In the genomic region with DNA sequence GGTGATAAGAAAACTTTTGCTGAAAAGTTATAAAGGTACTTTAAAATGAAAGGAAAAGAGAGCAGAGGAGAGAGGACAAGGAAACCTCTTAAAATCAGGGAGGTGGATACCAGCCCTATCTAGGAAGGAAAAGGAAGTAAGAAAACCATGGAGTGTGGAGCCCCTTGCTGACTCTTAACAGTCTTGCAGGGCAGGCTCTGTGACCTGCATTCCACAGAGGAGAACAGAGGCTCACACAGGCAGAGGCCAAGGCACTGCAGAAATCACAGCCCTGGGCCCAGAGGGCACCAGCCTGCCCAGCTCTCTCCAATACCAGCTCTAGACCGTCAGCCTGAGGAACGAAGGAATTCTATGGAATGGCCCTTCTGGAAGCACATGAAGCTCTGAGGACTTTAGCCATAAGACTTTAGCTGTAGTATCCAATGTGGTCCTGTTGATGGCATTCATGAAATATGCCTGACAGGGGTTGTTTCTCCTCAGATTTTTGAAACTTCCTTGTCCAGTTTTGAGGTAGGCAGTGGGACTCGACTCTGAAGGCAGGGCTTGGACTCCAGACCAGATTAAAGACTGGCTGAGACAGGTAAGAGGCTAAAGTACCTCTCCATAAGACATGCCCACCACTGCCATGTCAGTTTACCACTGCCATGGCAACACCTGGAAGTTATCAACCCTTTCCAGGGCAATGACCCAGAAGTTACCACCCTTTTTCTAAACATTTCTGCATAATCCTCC, we compare ENCODE assay signal across 10 cellular contexts.
A peak's percentile ranks its signal among the peaks of the same experiment; 100 is the strongest.
DNase-seq lines count a peak whose midpoint lies in the region; ATAC-seq and TF ChIP-seq lines count a peak whose summit lies in the region.
"Had no signal": no experiment of that assay in that cellular context is flagged by ENCODE, and none has a peak within 500 bp of the region (broad histone marks: within the 10 kb centered on the region; RNA-seq: fewer than 3 reads in every experiment).

No MANE protein-coding gene starts in this region.

- POLR2A ChIA-PET in Panc1 (lab: Charles Lee): interaction anchor here (0.5 kb wide), 1 partner anchor 21 kb away, joined by 3 read pairs; no protein-coding TSS in a partner anchor

- H3K27me3 ChIP-seq in Panc1 (ENCODE audit: control insufficient read depth, insufficient read depth, low read length) (no peaks in the 10 kb centered on the region), esophagus squamous epithelium (no peaks in the 10 kb centered on the region), parathyroid adenoma (ENCODE audit: control insufficient read depth, insufficient read depth, low read length) (no peaks in the 10 kb centered on the region)

- H3K27ac ChIP-seq in Panc1 (ENCODE audit: low read length): peak overlapping the region; percentile 46
- no peak overlapping the region for H3K27ac ChIP-seq in esophagus squamous epithelium
- H3K27ac ChIP-seq in parathyroid adenoma: no peak overlapping the region

- no peak overlapping the region for H3K9ac ChIP-seq in parathyroid adenoma

- intact Hi-C loops in Panc1 (cut with micrococcal nuclease; ENCODE audit: unreplicated experiment) (no loop called here), esophagus squamous epithelium (cut with DNase I) (no loop called here)

- ATAC-seq in Panc1 (peak; percentile 89), GM21737 (IDR thresholded peaks at IDR 0.05; ENCODE audit: unreplicated experiment) (no peak), GM21423 (IDR thresholded peaks at IDR 0.05; ENCODE audit: unreplicated experiment) (no peak)

- H3K36me3 ChIP-seq in Panc1 (ENCODE audit: control insufficient read depth, insufficient read depth, low read length) (no peaks in the 10 kb centered on the region), esophagus squamous epithelium (no peaks in the 10 kb centered on the region), parathyroid adenoma (ENCODE audit: control insufficient read depth, insufficient read depth, low read length) (no peaks in the 10 kb centered on the region)

- TF ChIP-seq POLR2A in esophagus squamous epithelium (IDR thresholded peaks at IDR 0.05): no peak

- CTCF ChIA-PET in Panc1 (lab: Charles Lee): interaction anchor here (0.7 kb wide), 1 partner anchor 257 kb away, joined by 6 read pairs; no protein-coding TSS in a partner anchor

- H3K4me1 ChIP-seq in Panc1 (ENCODE audit: control insufficient read depth, insufficient read depth, low read length) (0 out of 2 replicates have a peak, but pooled peaks cover 7% of the 10 kb centered on the region), esophagus squamous epithelium (peaks cover 3 to 10% (median 7%) of the 10 kb centered on the region in 3 donors), parathyroid adenoma (no peaks in the 10 kb centered on the region)

- no TSS peak for BruUV-seq in Panc1 (replicated peaks; lab: Mats Ljungman, UMichigan)

- 68 to 93% methylated on average over 2 to 3 of the region's 3 CpGs for WGBS in esophagus squamous epithelium, 2 donors

- DNase-seq in GF-D8 (lab: John Stamatoyannopoulos, UW) (peak; percentile 38), Panc1 (ENCODE audit: low read depth, low spot score) (peak; percentile 30), esophagus squamous epithelium (lab: John Stamatoyannopoulos, UW) (no peak), cortex of kidney (lab: John Stamatoyannopoulos, UW) (no peak), NCI-H774 (lab: John Stamatoyannopoulos, UW) (no peak)
- DNase-seq: activated B cell treated with CpG ODN at 0.5 μM for 24 hours, GOT3 had no signal

- H3K9me3 ChIP-seq in Panc1 (ENCODE audit: control insufficient read depth, insufficient read depth, low read depth, low read length): no peaks in the 10 kb centered on the region
- H3K9me3 ChIP-seq in esophagus squamous epithelium: no peaks in the 10 kb centered on the region
- no peaks in the 10 kb centered on the region for H3K9me3 ChIP-seq in parathyroid adenoma (ENCODE audit: control insufficient read depth, low read length)

- peak; percentile 62 for TF ChIP-seq CTCF in Panc1 (IDR thresholded peaks at IDR 0.05)
- TF ChIP-seq CTCF in esophagus squamous epithelium (IDR thresholded peaks at IDR 0.05): peak in 5 of 6 experiments; percentile 21 to 49 (median 31)
- TF ChIP-seq CTCF in parathyroid adenoma (IDR thresholded peaks at IDR 0.05): peak; percentile 24

- in situ Hi-C loops in Panc1 (cut with HindIII; ENCODE audit: low pct_unique_long_range_greater_than_20kb, low sequenced_read_pairs): no loop called here

- no peak overlapping the region for H2AFZ ChIP-seq in parathyroid adenoma

- H3K79me2 ChIP-seq in parathyroid adenoma: no peaks in the 10 kb centered on the region

- no peak overlapping the region for H3K4me2 ChIP-seq in parathyroid adenoma (ENCODE audit: low read length)

- H3K4me3 ChIP-seq in Panc1 (ENCODE audit: low read depth in 2 of 2, low read length in 2 of 2): no peak overlapping the region
- no peak overlapping the region for H3K4me3 ChIP-seq in esophagus squamous epithelium
- H3K4me3 ChIP-seq in parathyroid adenoma (ENCODE audit: low read depth, low read length): no peak overlapping the region

Comparison
In these comparisons a context has a peak if more than half of its experiments do, and no peak if none do; other contexts are left out.
1. DNase-seq: peak in GF-D8 (single experiment) and Panc1 (single experiment); none in esophagus squamous epithelium (single experiment), cortex of kidney (single experiment) and NCI-H774 (single experiment).
2. Peak in every context shown above with its lines, with median percentiles within 50 percentile points of each other: CTCF ChIP-seq.